9 cellular contexts compared by ENCODE assay signal in genomic region chr3:197454014-197454413, GRCh38.
DNase-seq lines count a peak whose midpoint lies in the region; ATAC-seq lines count a peak whose summit lies in the region.
"Had no signal": no experiment of that assay in that cellular context is flagged by ENCODE, and none has a peak within 500 bp of the region (broad histone marks: within the 10 kb centered on the region; RNA-seq: fewer than 3 reads in every experiment).

No MANE protein-coding gene starts in this region.

- ATAC-seq in stimulated activated effector memory CD8-positive, alpha-beta T cell treated with anti-CD3 and anti-CD28 coated beads, Interleukin-12 subunit alpha, Interleukin-12 subunit beta, amount 100 ng/mL, for 72 hours = peak; percentile 58
- ATAC-seq in HG02623 (IDR thresholded peaks at IDR 0.05; ENCODE audit: unreplicated experiment) (no peak), GM19395 (IDR thresholded peaks at IDR 0.05; ENCODE audit: unreplicated experiment) (no peak)

- H3K27ac Mint-ChIP-seq in activated naive CD4-positive, alpha-beta T cell treated with anti-CD3 and anti-CD28 coated beads, Interleukin-2, amount 10 ng/mL, durations not matched to agents 7 days and 5 days = no peak overlapping the region
- H3K27ac Mint-ChIP-seq in stimulated activated effector memory CD8-positive, alpha-beta T cell treated with anti-CD3 and anti-CD28 coated beads, Interleukin-12 subunit alpha, Interleukin-12 subunit beta, amount 100 ng/mL, for 72 hours = no peak overlapping the region

- H3K9me3 Mint-ChIP-seq in activated naive CD4-positive, alpha-beta T cell treated with anti-CD3 and anti-CD28 coated beads, Interleukin-2, amount 10 ng/mL, durations not matched to agents 7 days and 5 days = no peaks in the 10 kb centered on the region
- H3K9me3 Mint-ChIP-seq in stimulated activated effector memory CD8-positive, alpha-beta T cell treated with anti-CD3 and anti-CD28 coated beads, Interleukin-12 subunit alpha, Interleukin-12 subunit beta, amount 100 ng/mL, for 72 hours = no peaks in the 10 kb centered on the region

- H3K4me1 Mint-ChIP-seq in activated naive CD4-positive, alpha-beta T cell treated with anti-CD3 and anti-CD28 coated beads, Interleukin-2, amount 10 ng/mL, durations not matched to agents 7 days and 5 days = peaks cover 18% of the 10 kb centered on the region
- H3K4me1 Mint-ChIP-seq in stimulated activated effector memory CD8-positive, alpha-beta T cell treated with anti-CD3 and anti-CD28 coated beads, Interleukin-12 subunit alpha, Interleukin-12 subunit beta, amount 100 ng/mL, for 72 hours = peaks cover 23% of the 10 kb centered on the region

- H3K4me3 Mint-ChIP-seq in activated naive CD4-positive, alpha-beta T cell treated with anti-CD3 and anti-CD28 coated beads, Interleukin-2, amount 10 ng/mL, durations not matched to agents 7 days and 5 days = no peak overlapping the region
- H3K4me3 Mint-ChIP-seq in stimulated activated effector memory CD8-positive, alpha-beta T cell treated with anti-CD3 and anti-CD28 coated beads, Interleukin-12 subunit alpha, Interleukin-12 subunit beta, amount 100 ng/mL, for 72 hours = no peak overlapping the region

- H3K27me3 Mint-ChIP-seq in activated naive CD4-positive, alpha-beta T cell treated with anti-CD3 and anti-CD28 coated beads, Interleukin-2, amount 10 ng/mL, durations not matched to agents 7 days and 5 days = peaks cover 48% of the 10 kb centered on the region

- peaks cover 2% of the 10 kb centered on the region for H3K36me3 Mint-ChIP-seq in activated naive CD4-positive, alpha-beta T cell treated with anti-CD3 and anti-CD28 coated beads, Interleukin-2, amount 10 ng/mL, durations not matched to agents 7 days and 5 days
- peaks cover 14% of the 10 kb centered on the region for H3K36me3 Mint-ChIP-seq in stimulated activated effector memory CD8-positive, alpha-beta T cell treated with anti-CD3 and anti-CD28 coated beads, Interleukin-12 subunit alpha, Interleukin-12 subunit beta, amount 100 ng/mL, for 72 hours

- peak; percentile 31 for DNase-seq in activated naive CD4-positive, alpha-beta T cell treated with anti-CD3 and anti-CD28 coated beads, Interleukin-2, amount 10 ng/mL, durations not matched to agents 7 days and 5 days
- DNase-seq in activated naive CD4-positive, alpha-beta T cell treated with Interleukin-2 at 50 U/mL for 16 hours = no peak
- DNase-seq in NAMALWA (ENCODE audit: low spot score) (peak; percentile 58), dermis blood vessel endothelial cell (peak; percentile 22), HuH-7.5 (ENCODE audit: low spot score) (no peak)
- DNase-seq in stimulated activated effector memory CD8-positive, alpha-beta T cell treated with anti-CD3 and anti-CD28 coated beads, Interleukin-12 subunit alpha, Interleukin-12 subunit beta, amount 100 ng/mL, for 72 hours (ENCODE audit: low spot score in 2 of 2) = no peak
- DNase-seq: NCI-H2029 had no signal

- CTCF ChIA-PET in activated naive CD4-positive, alpha-beta T cell treated with anti-CD3 and anti-CD28 coated beads, Interleukin-2, amount 10 ng/mL, durations not matched to agents 7 days and 5 days (lab: Charles Lee) = interaction anchor here (0.9 to 2.8 kb wide), 8 partner anchors 10 to 232 kb away, joined by 3 to 41 read pairs (median 4); no protein-coding TSS in a partner anchor

Comparison
In these comparisons a context has a peak if more than half of its experiments do, and no peak if none do; other contexts are left out.
1. DNase-seq: peak in activated naive CD4-positive, alpha-beta T cell treated with anti-CD3 and anti-CD28 coated beads, Interleukin-2, amount 10 ng/mL, durations not matched to agents 7 days and 5 days (single experiment), NAMALWA (single experiment) and dermis blood vessel endothelial cell (single experiment); none in activated naive CD4-positive, alpha-beta T cell treated with Interleukin-2 at 50 U/mL for 16 hours (single experiment), stimulated activated effector memory CD8-positive, alpha-beta T cell treated with anti-CD3 and anti-CD28 coated beads, Interleukin-12 subunit alpha, Interleukin-12 subunit beta, amount 100 ng/mL, for 72 hours (0 of 2) and HuH-7.5 (single experiment).